8 cellular contexts compared by ENCODE assay signal in the genomic region with DNA sequence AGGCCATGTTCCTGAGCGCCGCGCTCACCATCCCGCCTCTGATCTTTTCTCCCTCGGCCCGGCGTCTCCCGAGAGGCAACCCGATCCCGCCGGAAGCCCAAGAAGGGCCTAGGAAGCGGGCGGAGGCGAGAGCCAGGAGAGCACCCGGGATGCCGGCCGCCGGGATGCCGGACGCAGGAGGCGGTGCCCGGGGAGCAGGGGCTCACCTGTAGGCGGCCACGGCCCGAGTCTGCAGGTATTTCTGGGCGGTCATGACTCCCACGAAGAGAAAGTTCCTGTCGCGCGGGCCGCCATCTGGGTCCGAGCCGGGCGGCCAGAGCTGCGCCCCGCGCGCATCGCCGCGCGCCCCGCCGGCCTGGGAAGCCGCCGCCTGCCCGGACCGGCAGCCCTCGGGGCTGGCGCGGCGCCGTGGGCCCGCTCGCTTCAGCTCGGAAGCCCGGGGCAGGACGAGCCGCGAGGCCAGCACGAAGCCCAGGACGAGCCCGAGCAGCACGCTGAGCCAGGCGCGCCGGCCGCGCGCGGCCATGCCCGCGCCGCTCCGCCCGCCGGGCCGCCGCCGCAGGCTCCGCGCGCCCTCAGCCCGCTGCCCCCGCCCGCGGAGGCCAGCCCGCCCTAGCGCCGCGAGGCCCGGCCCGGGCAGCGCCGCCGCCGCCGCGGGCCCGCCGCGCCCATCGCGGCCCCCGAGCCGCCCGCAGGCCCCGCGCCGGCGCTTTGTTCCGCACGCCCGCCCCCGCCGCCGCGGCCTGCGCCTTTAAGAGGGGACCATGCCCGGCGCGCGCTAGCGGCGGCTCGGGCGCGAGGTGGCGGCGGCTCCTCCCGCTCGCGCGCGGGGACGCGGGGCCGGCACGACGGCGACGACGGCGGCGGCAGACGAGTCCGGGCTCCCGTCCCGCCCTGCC. TPM values are rescaled to one million over a fixed set of nuclear protein-coding genes. Genes with fewer than 3 reads are reported as not detected.
DNase-seq lines count a peak whose midpoint lies in the region; ATAC-seq and TF ChIP-seq lines count a peak whose summit lies in the region.

No MANE protein-coding gene starts in this region.

- CTCF ChIA-PET in PC-9 (lab: Charles Lee): no interaction called here

- H3F3A ChIP-seq in PC-9 (ENCODE audit: insufficient read depth, low read depth): peaks cover 12% of the 10 kb centered on the region; the same call in 1 of the 2 replicates

- in situ Hi-C loops in astrocyte of the spinal cord (cut with HindIII; ENCODE audit: low sequenced_read_pairs): loop anchor here (10.0 kb wide), 1 partner anchor 126 kb away; no protein-coding TSS in a partner anchor

- H3K9me2 ChIP-seq in PC-9 (ENCODE audit: insufficient read depth): no peaks in the 10 kb centered on the region

- peaks cover 17% of the 10 kb centered on the region for H4K20me1 ChIP-seq in PC-9 (ENCODE audit: insufficient read depth)

- H3K79me2 ChIP-seq in PC-9 (ENCODE audit: low read depth): peaks cover 39% of the 10 kb centered on the region

- H3K9me3 ChIP-seq in PC-9 (ENCODE audit: insufficient read depth, low read depth) (no peaks in the 10 kb centered on the region), iPS-20b (ENCODE audit: insufficient read depth, low read depth, low read length) (no peaks in the 10 kb centered on the region)

- H3K36me3 ChIP-seq in PC-9 (ENCODE audit: low read depth) (no peaks in the 10 kb centered on the region), iPS-20b (ENCODE audit: insufficient read depth, low read depth, low read length) (peaks cover 24% of the 10 kb centered on the region)

- H3K4me3 ChIP-seq in AG10803 (ENCODE audit: low read length) (peak overlapping the region; percentile 86), PC-9 (peak overlapping the region; percentile 87), astrocyte of the spinal cord (ENCODE audit: low read depth, low read length) (peak overlapping the region; percentile 71), iPS-20b (ENCODE audit: low read length) (peak overlapping the region; percentile 84)

- H3K27ac ChIP-seq in PC-9: no peak overlapping the region
- no peak overlapping the region for H3K27ac ChIP-seq in iPS-20b (ENCODE audit: low read length)

- H3K27me3 ChIP-seq in PC-9 (ENCODE audit: insufficient read depth, low read depth) (no peaks in the 10 kb centered on the region), iPS-20b (ENCODE audit: insufficient read depth, low read length) (peaks cover 12% of the 10 kb centered on the region; the same call in 1 of the 2 replicates)

- ATAC-seq in GM18861 (IDR thresholded peaks at IDR 0.05; ENCODE audit: unreplicated experiment): peak; percentile 15
- ATAC-seq in HG03066 (IDR thresholded peaks at IDR 0.05; ENCODE audit: low read depth, unreplicated experiment): peak; percentile 29

- peaks cover 16% of the 10 kb centered on the region for H3K4me1 ChIP-seq in PC-9 (replicated peaks; ENCODE audit: insufficient read depth)
- H3K4me1 ChIP-seq in iPS-20b (ENCODE audit: insufficient read depth, low read length): peaks cover 12% of the 10 kb centered on the region; the same call in 1 of the 2 replicates

- intact Hi-C loops in PC-9 (cut with micrococcal nuclease; ENCODE audit: unreplicated experiment): loop anchor here (1.0 to 10.0 kb wide), 3 partner anchors 26 to 649 kb away; partner anchors contain the start of genes ASB7, LINS1, LRRK1 and SELENOS

- POLR2A ChIA-PET in PC-9 (lab: Charles Lee; ENCODE audit: unreplicated experiment): no interaction called here

- no TSS peak for BruUV-seq in PC-9 (replicated peaks; lab: Mats Ljungman, UMichigan)

- DNase-seq in AG10803 (ENCODE audit: low read depth) (no peak), PC-9 (peak in 1 of 2 experiments; percentile 41), astrocyte of the spinal cord (ENCODE audit: low read depth, low spot score) (no peak), foreskin melanocyte (no peak)
- DNase-seq in stimulated activated CD4-positive, alpha-beta T cell treated with anti-CD3 and anti-CD28 coated beads, Interleukin-4, amount 100 ng/mL, for 1 hour: peak; percentile 61

- peak overlapping the region; percentile 85 for H3K9ac ChIP-seq in iPS-20b (ENCODE audit: low read depth, low read length)

- H2AFZ ChIP-seq in PC-9: peak overlapping the region; percentile 87

- TF ChIP-seq CTCF in AG10803 (conservative IDR thresholded peaks at IDR 0.05; ENCODE audit: low read length) (no peak), PC-9 (conservative IDR thresholded peaks at IDR 0.05) (no peak), astrocyte of the spinal cord (IDR thresholded peaks at IDR 0.05; ENCODE audit: low read depth, low read length) (no peak)

- peak overlapping the region; percentile 98 for H3K4me2 ChIP-seq in PC-9

RNA-seq across cellular contexts. Expression of gene CHSY1, which starts 0.7 kb away (rescaled TPM):
- 10.3 and 10.7 TPM in 2 replicates for total RNA-seq in PC-9 (2021)

RNA-seq across cellular contexts. Expression of gene SELENOS, which starts 26.1 kb away (rescaled TPM):
- 20.8 and 28.6 TPM in 2 replicates for total RNA-seq in PC-9 (2021)

RNA-seq across cellular contexts. Expression of gene SNRPA1, which starts 43.9 kb away (rescaled TPM):
- total RNA-seq in PC-9 (2021): 71.6 and 95.0 TPM in 2 replicates
